Comparison of ENCODE assay signal across 23 cellular contexts in the genomic region with DNA sequence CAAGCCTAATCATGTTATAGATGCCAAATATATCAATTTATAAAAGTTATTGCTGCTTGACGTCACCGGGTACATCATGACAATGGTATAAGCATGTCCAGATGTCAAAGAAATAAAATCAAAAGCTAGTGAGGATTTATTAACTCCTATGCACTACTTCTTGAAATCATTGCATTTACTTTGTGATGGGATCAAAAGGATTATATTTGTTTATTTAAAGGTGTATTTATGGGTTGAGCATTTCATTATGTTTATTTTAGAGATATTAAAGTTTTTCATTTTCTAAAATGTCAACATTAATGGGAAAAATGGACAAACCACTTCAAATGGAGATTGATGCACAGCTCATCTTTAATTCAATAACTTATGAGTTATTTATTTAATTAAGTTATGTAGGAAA.
DNase-seq lines count a peak whose midpoint lies in the region; ATAC-seq, FAIRE-seq and TF ChIP-seq lines count a peak whose summit lies in the region.
"Had no signal": no experiment of that assay in that cellular context is flagged by ENCODE, and none has a peak within 500 bp of the region (broad histone marks: within the 10 kb centered on the region; RNA-seq: fewer than 3 reads in every experiment).

No MANE protein-coding gene starts in this region.

- TF ChIP-seq EP300 in HepG2 (IDR thresholded peaks at IDR 0.05; ENCODE audit: low read depth in 2 of 2, low read length in 2 of 2) (no peak), HepG2 (CRISPR knock-in tag; IDR thresholded peaks at IDR 0.05; ENCODE audit: borderline replicate concordance) (no peak)

- FAIRE-seq in HepG2 (lab: Jason Lieb, UNC): no peak
- FAIRE-seq: A549, G401.6, GM12892, H54 had no signal

- H3K36me3 ChIP-seq in HepG2 (replicated peaks in 1 of 2; ENCODE audit: control insufficient read depth in 1 of 2, insufficient read depth in 2 of 2, low read length in 2 of 2) (no peaks in the 10 kb centered on the region), right lobe of liver (no peaks in the 10 kb centered on the region), MM.1S (replicated peaks; ENCODE audit: insufficient read depth, low read length) (no peaks in the 10 kb centered on the region), PC-3 (ENCODE audit: low read depth, low read length) (no peaks in the 10 kb centered on the region)
- H3K36me3 ChIP-seq: BE2C; BLaER1 treated with 17β-estradiol and CSF1 and Interleukin-3, amounts not matched to agents 10 nM and 100 nM; HAP-1 had no signal

- POLR2A ChIA-PET in HepG2 (lab: Yijun Ruan, JAX): no interaction called here
- POLR2A ChIA-PET in PC-3 (lab: Charles Lee; ENCODE audit: unreplicated experiment): interaction anchor here (0.6 kb wide), 1 partner anchor 219 kb away, joined by 4 read pairs; no protein-coding TSS in a partner anchor

- H3K4me3 ChIP-seq in HepG2 (replicated peaks in 1 of 3; ENCODE audit: insufficient read depth in 1 of 3, low read depth in 2 of 3, low read length in 3 of 3) (no peak overlapping the region), right lobe of liver (no peak overlapping the region), MM.1S (ENCODE audit: low read length) (no peak overlapping the region), PC-3 (ENCODE audit: low read length) (no peak overlapping the region)
- H3K4me3 ChIP-seq: A549; BLaER1 treated with 17β-estradiol and CSF1 and Interleukin-3, amounts not matched to agents 10 nM and 100 nM; HAP-1 had no signal

- BruUV-seq in HepG2 (replicated peaks; lab: Mats Ljungman, UMichigan) (no TSS peak), PC-3 (replicated peaks; lab: Mats Ljungman, UMichigan) (no TSS peak)

- ATAC-seq in HepG2 (no peak), right lobe of liver (no peak), PC-3 (peak; percentile 84)
- ATAC-seq: A549 had no signal

- no peak for TF ChIP-seq CTCF in HepG2 (CRISPR knock-in tag; IDR thresholded peaks at IDR 0.05)
- TF ChIP-seq CTCF in right lobe of liver (IDR thresholded peaks at IDR 0.05): no peak
- TF ChIP-seq CTCF in MM.1S (IDR thresholded peaks at IDR 0.05; ENCODE audit: low read length): no peak
- no peak for TF ChIP-seq CTCF in PC-3 (conservative IDR thresholded peaks at IDR 0.05; ENCODE audit: low read depth, low read length)

- H3K4me2 ChIP-seq in HepG2 (ENCODE audit: low read depth, low read length): no peak overlapping the region
- peak overlapping the region; percentile 45; the same call in 1 of the 2 replicates for H3K4me2 ChIP-seq in MM.1S (ENCODE audit: low read depth, low read length)
- H3K4me2 ChIP-seq in PC-3 (ENCODE audit: low read length): no peak overlapping the region
- H3K4me2 ChIP-seq: A549 had no signal

- 0% methylated on average over 2 of the region's 2 CpGs for WGBS in HepG2 (ENCODE audit: low lambda C conversion rate)
- WGBS in right lobe of liver (ENCODE audit: insufficient coverage, low coverage, low lambda C conversion rate, missing lambda C conversion rate): 31% methylated on average over 2 of the region's 2 CpGs

- intact Hi-C loops in HepG2 (cut with micrococcal nuclease; ENCODE audit: unreplicated experiment): no loop called here
- intact Hi-C loops in right lobe of liver (cut with DNase I): no loop called here
- intact Hi-C loops in PC-3 (cut with micrococcal nuclease): loop anchor here (1.0 to 10.0 kb wide), 2 partner anchors 9 to 768 kb away; no protein-coding TSS in a partner anchor

- CTCF ChIA-PET in HepG2 (lab: Yijun Ruan, JAX; ENCODE audit: low intra/inter-chr PET ratio, low total read pairs) (no interaction called here), PC-3 (lab: Charles Lee) (no interaction called here)

- H3F3A ChIP-seq in MM.1S (ENCODE audit: insufficient read depth, low read length) (peaks cover 16% of the 10 kb centered on the region), PC-3 (ENCODE audit: low read length, unreplicated experiment) (no peaks in the 10 kb centered on the region)

- H4K20me1 ChIP-seq in HepG2 (ENCODE audit: insufficient read depth, low read length) (no peaks in the 10 kb centered on the region), MM.1S (ENCODE audit: insufficient read depth, low read length) (no peaks in the 10 kb centered on the region), PC-3 (ENCODE audit: low read length) (no peaks in the 10 kb centered on the region)
- H4K20me1 ChIP-seq: BLaER1 treated with 17β-estradiol and CSF1 and Interleukin-3, amounts not matched to agents 10 nM and 100 nM had no signal

- H3K4me1 ChIP-seq in HepG2 (ENCODE audit: insufficient read depth, low read length) (no peaks in the 10 kb centered on the region), right lobe of liver (peaks cover 0 to 8% (median 0%) of the 10 kb centered on the region in 4 donors), MM.1S (ENCODE audit: low read length) (peaks cover 16% of the 10 kb centered on the region), PC-3 (ENCODE audit: insufficient read depth, low read length) (no peaks in the 10 kb centered on the region)
- H3K4me1 ChIP-seq: A549, HAP-1 had no signal

- H3K9me2 ChIP-seq in MM.1S (replicated peaks; ENCODE audit: insufficient read depth, low read length) (no peaks in the 10 kb centered on the region), PC-3 (replicated peaks; ENCODE audit: low read length) (no peaks in the 10 kb centered on the region)

- TF ChIP-seq RAD21 in HepG2 (CRISPR knock-in tag; IDR thresholded peaks at IDR 0.05): no peak

- no peak overlapping the region for H2AFZ ChIP-seq in HepG2 (ENCODE audit: low read length)
- H2AFZ ChIP-seq in MM.1S (ENCODE audit: low read length): peak overlapping the region; percentile 8; the same call in 1 of the 2 replicates
- no peak overlapping the region for H2AFZ ChIP-seq in PC-3 (ENCODE audit: low read length)

- in situ Hi-C loops in HepG2 (cut with HindIII; ENCODE audit: extremely low pct_ligation_motif_present, low pct_unique_long_range_greater_than_20kb): no loop called here

- no peak for TF ChIP-seq POLR2A in HepG2 (IDR thresholded peaks at IDR 0.05; ENCODE audit: insufficient read depth in 1 of 2, low read depth in 2 of 2, low read length in 2 of 2)
- no peak for TF ChIP-seq POLR2A in right lobe of liver (IDR thresholded peaks at IDR 0.05)

- H3K27ac ChIP-seq in HepG2 (ENCODE audit: extremely low read length, insufficient read depth, low read length) (no peak overlapping the region), right lobe of liver (no peak overlapping the region), MM.1S (ENCODE audit: low read length) (peak overlapping the region; percentile 83; the same call in 1 of the 2 replicates), PC-3 (ENCODE audit: low read length) (no peak overlapping the region)
- H3K27ac ChIP-seq: A549 had no signal

- H3K79me2 ChIP-seq in HepG2 (ENCODE audit: insufficient read depth, low read length) (no peaks in the 10 kb centered on the region), MM.1S (ENCODE audit: low read length) (no peaks in the 10 kb centered on the region), PC-3 (ENCODE audit: low read length) (no peaks in the 10 kb centered on the region)

- H3K9me3 ChIP-seq in HepG2 (ENCODE audit: low read length) (no peaks in the 10 kb centered on the region), right lobe of liver (no peaks in the 10 kb centered on the region), MM.1S (replicated peaks; ENCODE audit: insufficient read depth, low read length) (no peaks in the 10 kb centered on the region), PC-3 (ENCODE audit: low read length) (peaks cover 7% of the 10 kb centered on the region; the same call in 1 of the 2 replicates)
- H3K9me3 ChIP-seq: A549, BE2C, HAP-1 had no signal

- H3K9ac ChIP-seq in HepG2 (ENCODE audit: insufficient read depth, low read depth, low read length) (no peak overlapping the region), MM.1S (ENCODE audit: low read length) (no peak overlapping the region), PC-3 (ENCODE audit: low read length) (no peak overlapping the region)
- H3K9ac ChIP-seq: BLaER1 treated with 17β-estradiol and CSF1 and Interleukin-3, amounts not matched to agents 10 nM and 100 nM had no signal

- H3K27me3 ChIP-seq in HepG2 (ENCODE audit: control insufficient read depth in 1 of 2, insufficient read depth in 2 of 2, low read length in 2 of 2) (no peaks in the 10 kb centered on the region), right lobe of liver (no peaks in the 10 kb centered on the region), MM.1S (replicated peaks; ENCODE audit: insufficient read depth, low read length) (no peaks in the 10 kb centered on the region), PC-3 (ENCODE audit: low read length) (no peaks in the 10 kb centered on the region)
- H3K27me3 ChIP-seq: BE2C; BLaER1 treated with 17β-estradiol and CSF1 and Interleukin-3, amounts not matched to agents 10 nM and 100 nM had no signal

- DNase-seq in HepG2 (ENCODE audit: low spot score): no peak
- no peak for DNase-seq in right lobe of liver
- DNase-seq in MM.1S: no peak
- peak; percentile 30 for DNase-seq in PC-3
- no peak for DNase-seq in NCI-H1105 (lab: John Stamatoyannopoulos, UW)
- no peak for DNase-seq in DMS53 (lab: John Stamatoyannopoulos, UW)
- DNase-seq in COLO668 (lab: John Stamatoyannopoulos, UW; ENCODE audit: unreplicated experiment): no peak
- DNase-seq: 8988T; ACHN; AML-193; BE2C; Calu3; CD4-positive, alpha-beta T cell; CD8-positive, alpha-beta memory T cell; DND-41; GOT3; HFFc6 had no signal

TF ChIP-seq in HepG2, 621 proteins besides CTCF, POLR2A, EP300 and RAD21:
- TF ChIP-seq CREB1 (IDR thresholded peaks at IDR 0.05) (peak; percentile 44; the same call in 1 of the 2 replicates), CREB1 (CRISPR knock-in tag; IDR thresholded peaks at IDR 0.05) (no peak), KDM1A (CRISPR knock-in tag; IDR thresholded peaks at IDR 0.05) (no peak)
